12 cellular contexts compared by ENCODE assay signal in genomic region chr3:48468329-48468731, GRCh38. TPM values are rescaled to one million over a fixed set of nuclear protein-coding genes. Genes with fewer than 3 reads are reported as not detected.
DNase-seq lines count a peak whose midpoint lies in the region; ATAC-seq, FAIRE-seq and TF ChIP-seq lines count a peak whose summit lies in the region.
"Had no signal": no experiment of that assay in that cellular context is flagged by ENCODE, and none has a peak within 500 bp of the region (broad histone marks: within the 10 kb centered on the region; RNA-seq: fewer than 3 reads in every experiment).

No MANE protein-coding gene starts in this region.

- H3K27ac ChIP-seq in DND-41 (ENCODE audit: low read length), result no peak overlapping the region
- peak overlapping the region; percentile 15 for H3K27ac ChIP-seq in OCI-LY7 (ENCODE audit: low read depth, low read length, poor library complexity, severe bottlenecking)
- H3K27ac ChIP-seq in endothelial cell of umbilical vein (ENCODE audit: insufficient read depth, low read depth, low read length), result no peak overlapping the region
- peak overlapping the region; percentile 100 for H3K27ac ChIP-seq in skeletal muscle tissue (ENCODE audit: low read depth, low read length)
- no peak overlapping the region for H3K27ac ChIP-seq in neuronal stem cell (replicated peaks; ENCODE audit: low read length)
- H3K27ac ChIP-seq: KMS-11 had no signal

- H3K27me3 ChIP-seq in DND-41 (ENCODE audit: insufficient read depth, low read length, poor library complexity) (no peaks in the 10 kb centered on the region), endothelial cell of umbilical vein (ENCODE audit: control insufficient read depth in 2 of 2, insufficient read depth in 2 of 2, low read length in 2 of 2) (no peaks in the 10 kb centered on the region), skeletal muscle tissue (ENCODE audit: control insufficient read depth in 3 of 3, insufficient read depth in 3 of 3, low read length in 3 of 3) (no peaks in the 10 kb centered on the region), neuronal stem cell (ENCODE audit: control insufficient read depth in 3 of 3, insufficient read depth in 3 of 3, low read depth in 1 of 3, low read length in 3 of 3) (no peaks in the 10 kb centered on the region)

- TF ChIP-seq POLR2A in endothelial cell of umbilical vein (IDR thresholded peaks at IDR 0.05; ENCODE audit: low read depth, low read length), result peak; percentile 36

- peaks cover 49% of the 10 kb centered on the region for H3K36me3 ChIP-seq in DND-41 (ENCODE audit: insufficient read depth, low read length)
- peaks cover 33% of the 10 kb centered on the region for H3K36me3 ChIP-seq in OCI-LY7 (ENCODE audit: insufficient read depth, low read length)
- H3K36me3 ChIP-seq in endothelial cell of umbilical vein (ENCODE audit: control insufficient read depth in 2 of 2, extremely low read depth in 1 of 2, insufficient read depth in 2 of 2, low read length in 2 of 2), result peaks cover 0 to 34% of the 10 kb centered on the region in 2 experiments
- peaks cover 19 to 29% (median 23%) of the 10 kb centered on the region in 3 donors for H3K36me3 ChIP-seq in skeletal muscle tissue (ENCODE audit: control insufficient read depth in 3 of 3, insufficient read depth in 3 of 3, low read length in 3 of 3)
- H3K36me3 ChIP-seq in neuronal stem cell (replicated peaks in 1 of 2; ENCODE audit: control insufficient read depth in 2 of 2, insufficient read depth in 2 of 2, low read length in 2 of 2), result peaks cover 31 to 44% of the 10 kb centered on the region in 2 donors

- H3K79me2 ChIP-seq in DND-41 (ENCODE audit: insufficient read depth, low read length), result peaks cover 69% of the 10 kb centered on the region
- peaks cover 51% of the 10 kb centered on the region for H3K79me2 ChIP-seq in OCI-LY7 (ENCODE audit: insufficient read depth, low read depth, low read length)
- peaks cover 59% of the 10 kb centered on the region for H3K79me2 ChIP-seq in endothelial cell of umbilical vein (ENCODE audit: control insufficient read depth, insufficient read depth, low read length)

- H3K4me3 ChIP-seq in DND-41 (ENCODE audit: low read depth in 1 of 2, low read length in 2 of 2) (no peak overlapping the region), OCI-LY7 (ENCODE audit: low read depth, low read length, poor library complexity, severe bottlenecking) (no peak overlapping the region), endothelial cell of umbilical vein (replicated peaks in 1 of 3; ENCODE audit: insufficient read depth in 1 of 3, low read depth in 1 of 3, low read length in 3 of 3) (no peak overlapping the region), skeletal muscle tissue (ENCODE audit: low read length in 3 of 3) (no peak overlapping the region), neuronal stem cell (ENCODE audit: low read length in 2 of 2) (no peak overlapping the region)
- H3K4me3 ChIP-seq: HAP-1 had no signal

- H4K20me1 ChIP-seq in DND-41 (ENCODE audit: insufficient read depth, low read length), result peaks cover 24% of the 10 kb centered on the region; the same call in 1 of the 2 replicates
- no peaks in the 10 kb centered on the region; the same call in 1 of the 2 replicates for H4K20me1 ChIP-seq in OCI-LY7 (ENCODE audit: insufficient read depth, low read length)
- H4K20me1 ChIP-seq in endothelial cell of umbilical vein (replicated peaks; ENCODE audit: control insufficient read depth, extremely low read depth, insufficient read depth, low read length), result no peaks in the 10 kb centered on the region

- CTCF ChIA-PET in OCI-LY7 (lab: Charles Lee; ENCODE audit: unreplicated experiment), result no interaction called here
- CTCF ChIA-PET in endothelial cell of umbilical vein (lab: Charles Lee), result interaction anchor here (1.2 to 6.2 kb wide), 2 partner anchors 32 to 81 kb away, joined by 3 to 63 read pairs; no protein-coding TSS in a partner anchor

- DNase-seq in DND-41, result no peak
- no peak for DNase-seq in OCI-LY7 (ENCODE audit: low spot score)
- no peak for DNase-seq in endothelial cell of umbilical vein (ENCODE audit: low read depth, low spot score)
- no peak for DNase-seq in frontal cortex (ENCODE audit: low spot score in 2 of 2)
- no peak for DNase-seq in neuronal stem cell (ENCODE audit: low spot score)
- DNase-seq: SHP77; stimulated activated CD4-positive, alpha-beta T cell treated with anti-CD3 and anti-CD28 coated beads, Interleukin-4, amount 100 ng/mL, for 24 hours had no signal

- H2BK120ac ChIP-seq in neuronal stem cell (ENCODE audit: low read depth, low read length), result no peak overlapping the region

- H3K4ac ChIP-seq in neuronal stem cell (ENCODE audit: low read length), result no peak overlapping the region

- peaks cover 74% of the 10 kb centered on the region for H3K4me1 ChIP-seq in DND-41 (ENCODE audit: insufficient read depth, low read length)
- peaks cover 67% of the 10 kb centered on the region for H3K4me1 ChIP-seq in OCI-LY7 (ENCODE audit: insufficient read depth, low read length, poor library complexity, severe bottlenecking)
- H3K4me1 ChIP-seq in endothelial cell of umbilical vein (ENCODE audit: control insufficient read depth, extremely low read depth, insufficient read depth, low read length), result peaks cover 31% of the 10 kb centered on the region
- H3K4me1 ChIP-seq in skeletal muscle tissue (ENCODE audit: control insufficient read depth in 3 of 3, insufficient read depth in 3 of 3, low read length in 3 of 3), result peaks cover 54 to 70% (median 67%) of the 10 kb centered on the region in 3 donors
- peaks cover 22 to 24% of the 10 kb centered on the region in 2 donors for H3K4me1 ChIP-seq in neuronal stem cell (ENCODE audit: control insufficient read depth in 2 of 2, insufficient read depth in 1 of 2, low read depth in 1 of 2, low read length in 2 of 2)

- dilution Hi-C loops in endothelial cell of umbilical vein (cut with MboI; ENCODE audit: extremely low pct_ligation_motif_present, low sequenced_read_pairs), result no loop called here

- FAIRE-seq in endothelial cell of umbilical vein (lab: Jason Lieb, UNC) (no peak), frontal cortex (lab: Jason Lieb, UNC) (no peak)

- no peak overlapping the region for H3K14ac ChIP-seq in neuronal stem cell (ENCODE audit: low read length)

- H3K4me2 ChIP-seq in DND-41 (ENCODE audit: insufficient read depth, low read length) (peak overlapping the region; percentile 84; the same call in 1 of the 2 replicates), OCI-LY7 (ENCODE audit: low read length) (peak overlapping the region; percentile 86), endothelial cell of umbilical vein (ENCODE audit: insufficient read depth, low read length) (no peak overlapping the region), neuronal stem cell (ENCODE audit: insufficient read depth, low read length, poor library complexity, severe bottlenecking) (no peak overlapping the region)

- ATAC-seq in DND-41 (ENCODE audit: insufficient read depth, low read depth) (no peak), HG03460 (IDR thresholded peaks at IDR 0.05; ENCODE audit: unreplicated experiment) (no peak), HG03442 (IDR thresholded peaks at IDR 0.05; ENCODE audit: unreplicated experiment) (no peak)

- no peak overlapping the region for H2BK5ac ChIP-seq in neuronal stem cell (ENCODE audit: low read length)

- no peaks in the 10 kb centered on the region for H3K9me2 ChIP-seq in OCI-LY7 (ENCODE audit: insufficient read depth, low read length)

- H2AK5ac ChIP-seq in neuronal stem cell (ENCODE audit: low read depth, low read length), result no peak overlapping the region

- H3K23ac ChIP-seq in neuronal stem cell (ENCODE audit: low read depth, low read length, poor library complexity), result no peak overlapping the region

- H3K9me1 ChIP-seq in endothelial cell of umbilical vein (replicated peaks; ENCODE audit: control insufficient read depth, extremely low read depth, insufficient read depth, low read length), result no peaks in the 10 kb centered on the region

- H3K9ac ChIP-seq in DND-41 (ENCODE audit: low read depth, low read length) (no peak overlapping the region), endothelial cell of umbilical vein (replicated peaks; ENCODE audit: extremely low read depth, insufficient read depth, low read length) (no peak overlapping the region), skeletal muscle tissue (ENCODE audit: low read depth in 1 of 3, low read length in 3 of 3) (peak overlapping the region; percentile 16 to 91 (median 57)), neuronal stem cell (ENCODE audit: low read depth, low read length, poor library complexity) (no peak overlapping the region)
- H3K9ac ChIP-seq: KMS-11 had no signal

- no CpG with 5 or more reads among the region's 8 CpGs for WGBS in neuronal stem cell (ENCODE audit: extremely low coverage in 2 of 2, insufficient read length in 2 of 2, insufficient replicate concordance in 1 of 2), 2 donors

- intact Hi-C loops in OCI-LY7 (cut with micrococcal nuclease; ENCODE audit: unreplicated experiment), result no loop called here
- intact Hi-C loops in endothelial cell of umbilical vein (cut with micrococcal nuclease), result no loop called here

- H2AFZ ChIP-seq in DND-41 (ENCODE audit: low read depth, low read length), result no peak overlapping the region
- H2AFZ ChIP-seq in OCI-LY7 (ENCODE audit: low read length), result no peak overlapping the region
- H2AFZ ChIP-seq in endothelial cell of umbilical vein (ENCODE audit: low read depth, low read length), result no peak overlapping the region
- no peak overlapping the region for H2AFZ ChIP-seq in neuronal stem cell (ENCODE audit: low read length)

- H2BK15ac ChIP-seq in neuronal stem cell (ENCODE audit: low read length), result no peak overlapping the region

- H2BK12ac ChIP-seq in neuronal stem cell (ENCODE audit: low read length), result no peak overlapping the region

- no peak for TF ChIP-seq CTCF in DND-41 (IDR thresholded peaks at IDR 0.05; ENCODE audit: borderline replicate concordance, extremely low read depth, low read length, poor library complexity, severe bottlenecking)
- TF ChIP-seq CTCF in OCI-LY7 (conservative IDR thresholded peaks at IDR 0.05; ENCODE audit: low read length), result no peak
- TF ChIP-seq CTCF in endothelial cell of umbilical vein (IDR thresholded peaks at IDR 0.05; ENCODE audit: extremely low read depth in 1 of 2, insufficient read depth in 1 of 2, low read depth in 1 of 2, low read length in 2 of 2), result no peak

- H3K9me3 ChIP-seq in DND-41 (ENCODE audit: insufficient read depth, low read length, severe bottlenecking) (no peaks in the 10 kb centered on the region), OCI-LY7 (ENCODE audit: low read length) (no peaks in the 10 kb centered on the region), endothelial cell of umbilical vein (replicated peaks; ENCODE audit: control insufficient read depth, insufficient read depth, low read length) (no peaks in the 10 kb centered on the region), skeletal muscle tissue (ENCODE audit: control insufficient read depth in 3 of 3, low read length in 3 of 3) (no peaks in the 10 kb centered on the region), neuronal stem cell (replicated peaks in 1 of 2; ENCODE audit: control insufficient read depth in 2 of 2, insufficient read depth in 1 of 2, low read depth in 1 of 2, low read length in 2 of 2) (no peaks in the 10 kb centered on the region)
- H3K9me3 ChIP-seq: HAP-1 had no signal

- POLR2A ChIA-PET in OCI-LY7 (lab: Charles Lee), result no interaction called here
- POLR2A ChIA-PET in endothelial cell of umbilical vein (lab: Charles Lee), result no interaction called here

- BruUV-seq in OCI-LY7 (replicated peaks; lab: Mats Ljungman, UMichigan), result no TSS peak
- no TSS peak for BruUV-seq in endothelial cell of umbilical vein (replicated peaks; lab: Mats Ljungman, UMichigan)

- H3K18ac ChIP-seq in neuronal stem cell (ENCODE audit: low read length), result no peak overlapping the region

- no peak overlapping the region for H4K91ac ChIP-seq in neuronal stem cell (ENCODE audit: low read depth, low read length, poor library complexity)

- no peak overlapping the region for H4K8ac ChIP-seq in neuronal stem cell (ENCODE audit: low read depth, low read length)

- H3K79me1 ChIP-seq in neuronal stem cell (ENCODE audit: low read depth, low read length), result peaks cover 12% of the 10 kb centered on the region

RNA-seq across cellular contexts. Expression of gene ATRIP, which starts 21.8 kb away (rescaled TPM):
- total RNA-seq in OCI-LY7 (2014; rRNA removed; shearing (Covaris generic)), result 16.3 and 16.8 TPM in 2 replicates
- total RNA-seq in OCI-LY7 (2022) (20.3 and 24.5 TPM in 2 replicates), endothelial cell of umbilical vein (12.6 and 14.7 TPM in 2 replicates), skeletal muscle tissue (4.7 TPM), frontal cortex (7.3 TPM)
- polyA plus RNA-seq in endothelial cell of umbilical vein, result 10.6 and 13.0 TPM in 2 replicates
- polyA plus RNA-seq in endothelial cell of umbilical vein (2011; cell fraction: cytosol; rRNA removed), result 10.1 and 10.5 TPM in 2 replicates
- 20.9 and 22.8 TPM in 2 replicates for polyA plus RNA-seq in endothelial cell of umbilical vein (2011; cell fraction: nucleus; rRNA removed)
- polyA plus RNA-seq in endothelial cell of umbilical vein (2012), result 8.6 and 8.9 TPM in 2 replicates
- 11.8 and 11.9 TPM in 2 replicates for polyA minus RNA-seq in endothelial cell of umbilical vein
- polyA minus RNA-seq in endothelial cell of umbilical vein (2011; cell fraction: cytosol; rRNA and poly(A)+ RNA removed), result 15.4 TPM
- polyA minus RNA-seq in endothelial cell of umbilical vein (2011; cell fraction: nucleus; rRNA and poly(A)+ RNA removed), result 7.6 and 11.9 TPM in 2 replicates
- polyA plus RNA-seq in neuronal stem cell (2013, experiment 1 of 2), result 12.1 TPM
- polyA plus RNA-seq in neuronal stem cell (2013, experiment 2 of 2), result 12.0 TPM

RNA-seq across cellular contexts. Expression of gene TMA7, which starts 28.3 kb away (rescaled TPM):
- total RNA-seq in OCI-LY7 (2014; rRNA removed; shearing (Covaris generic)), result 313 and 486 TPM in 2 replicates
- 226 and 250 TPM in 2 replicates for total RNA-seq in OCI-LY7 (2022)
- total RNA-seq in endothelial cell of umbilical vein, result 306 and 332 TPM in 2 replicates
- polyA plus RNA-seq in endothelial cell of umbilical vein, result 73.0 and 137 TPM in 2 replicates
- polyA plus RNA-seq in endothelial cell of umbilical vein (2011; cell fraction: cytosol; rRNA removed), result 341 and 475 TPM in 2 replicates
- polyA plus RNA-seq in endothelial cell of umbilical vein (2011; cell fraction: nucleus; rRNA removed), result 95.0 and 136 TPM in 2 replicates
- polyA plus RNA-seq in endothelial cell of umbilical vein (2012), result 427 and 444 TPM in 2 replicates
- 14.0 and 15.7 TPM in 2 replicates for polyA minus RNA-seq in endothelial cell of umbilical vein
- polyA minus RNA-seq in endothelial cell of umbilical vein (2011; cell fraction: cytosol; rRNA and poly(A)+ RNA removed), result 37.3 TPM
- polyA minus RNA-seq in endothelial cell of umbilical vein (2011; cell fraction: nucleus; rRNA and poly(A)+ RNA removed), result 14.8 and 17.1 TPM in 2 replicates
- total RNA-seq in skeletal muscle tissue, result 157 TPM
- total RNA-seq in frontal cortex, result 99.9 TPM
- 841 TPM for polyA plus RNA-seq in neuronal stem cell (2013, experiment 1 of 2)
- 834 TPM for polyA plus RNA-seq in neuronal stem cell (2013, experiment 2 of 2)

RNA-seq across cellular contexts. Expression of gene CCDC51, which starts 28.4 kb away (rescaled TPM):
- total RNA-seq in OCI-LY7 (2014; rRNA removed; shearing (Covaris generic)), result 22.0 and 23.0 TPM in 2 replicates
- 21.2 and 24.9 TPM in 2 replicates for total RNA-seq in OCI-LY7 (2022)
- 9.8 and 11.2 TPM in 2 replicates for total RNA-seq in endothelial cell of umbilical vein
- polyA plus RNA-seq in endothelial cell of umbilical vein, result 10.1 and 11.3 TPM in 2 replicates
- polyA plus RNA-seq in endothelial cell of umbilical vein (2011; cell fraction: cytosol; rRNA removed), result 12.5 TPM in 2 replicates
- 5.2 and 5.5 TPM in 2 replicates for polyA plus RNA-seq in endothelial cell of umbilical vein (2011; cell fraction: nucleus; rRNA removed)
- 8.8 and 11.8 TPM in 2 replicates for polyA plus RNA-seq in endothelial cell of umbilical vein (2012)
- 6.5 and 7.6 TPM in 2 replicates for polyA minus RNA-seq in endothelial cell of umbilical vein
- polyA minus RNA-seq in endothelial cell of umbilical vein (2011; cell fraction: cytosol; rRNA and poly(A)+ RNA removed), result 8.0 TPM
- polyA minus RNA-seq in endothelial cell of umbilical vein (2011; cell fraction: nucleus; rRNA and poly(A)+ RNA removed), result 0.48 and 1.7 TPM in 2 replicates
- total RNA-seq in skeletal muscle tissue, result 9.9 TPM
- total RNA-seq in frontal cortex, result 12.6 TPM
- 11.8 TPM for polyA plus RNA-seq in neuronal stem cell (2013, experiment 1 of 2)
- polyA plus RNA-seq in neuronal stem cell (2013, experiment 2 of 2), result 12.2 TPM

RNA-seq across cellular contexts. Expression of gene SHISA5, which starts 35.6 kb away (rescaled TPM):
- 80.5 and 102 TPM in 2 replicates for total RNA-seq in OCI-LY7 (2014; rRNA removed; shearing (Covaris generic))
- total RNA-seq in OCI-LY7 (2022), result 97.1 and 97.3 TPM in 2 replicates
- 205 and 213 TPM in 2 replicates for total RNA-seq in endothelial cell of umbilical vein
- 320 and 401 TPM in 2 replicates for polyA plus RNA-seq in endothelial cell of umbilical vein
- 210 and 226 TPM in 2 replicates for polyA plus RNA-seq in endothelial cell of umbilical vein (2011; cell fraction: cytosol; rRNA removed)
- polyA plus RNA-seq in endothelial cell of umbilical vein (2011; cell fraction: nucleus; rRNA removed), result 87.1 and 91.4 TPM in 2 replicates
- 173 and 191 TPM in 2 replicates for polyA plus RNA-seq in endothelial cell of umbilical vein (2012)
- polyA minus RNA-seq in endothelial cell of umbilical vein, result 158 and 169 TPM in 2 replicates
- polyA minus RNA-seq in endothelial cell of umbilical vein (2011; cell fraction: cytosol; rRNA and poly(A)+ RNA removed), result 92.3 TPM
- 29.9 and 37.6 TPM in 2 replicates for polyA minus RNA-seq in endothelial cell of umbilical vein (2011; cell fraction: nucleus; rRNA and poly(A)+ RNA removed)
- 32.4 TPM for total RNA-seq in skeletal muscle tissue
- 81.1 TPM for total RNA-seq in frontal cortex
- polyA plus RNA-seq in neuronal stem cell (2013, experiment 1 of 2), result 179 TPM
- polyA plus RNA-seq in neuronal stem cell (2013, experiment 2 of 2), result 192 TPM

RNA-seq across cellular contexts. Expression of gene PLXNB1, which starts 38.4 kb away (rescaled TPM):
- 4.4 and 14.9 TPM in 2 replicates for total RNA-seq in OCI-LY7 (2014; rRNA removed; shearing (Covaris generic))
- total RNA-seq in OCI-LY7 (2022) (6.4 and 7.7 TPM in 2 replicates), endothelial cell of umbilical vein (43.0 and 43.1 TPM in 2 replicates), skeletal muscle tissue (11.5 TPM), frontal cortex (32.2 TPM)
- polyA plus RNA-seq in endothelial cell of umbilical vein, result 45.2 and 47.5 TPM in 2 replicates
- polyA plus RNA-seq in endothelial cell of umbilical vein (2011; cell fraction: cytosol; rRNA removed), result 18.3 and 23.0 TPM in 2 replicates
- 262 and 302 TPM in 2 replicates for polyA plus RNA-seq in endothelial cell of umbilical vein (2011; cell fraction: nucleus; rRNA removed)
- polyA plus RNA-seq in endothelial cell of umbilical vein (2012), result 25.8 and 32.9 TPM in 2 replicates
- polyA minus RNA-seq in endothelial cell of umbilical vein, result 52.5 and 60.1 TPM in 2 replicates
- 27.2 TPM for polyA minus RNA-seq in endothelial cell of umbilical vein (2011; cell fraction: cytosol; rRNA and poly(A)+ RNA removed)
- polyA minus RNA-seq in endothelial cell of umbilical vein (2011; cell fraction: nucleus; rRNA and poly(A)+ RNA removed), result 66.9 and 99.7 TPM in 2 replicates
- 99.5 TPM for polyA plus RNA-seq in neuronal stem cell (2013, experiment 1 of 2)
- polyA plus RNA-seq in neuronal stem cell (2013, experiment 2 of 2), result 94.2 TPM

Comparison
In these comparisons a context has a peak if more than half of its experiments do, and no peak if none do; other contexts are left out.
1. H3K27ac ChIP-seq: peak in OCI-LY7 (single experiment) and skeletal muscle tissue (single experiment); none in DND-41 (single experiment), endothelial cell of umbilical vein (single experiment) and neuronal stem cell (single experiment).
2. H3K4me2 ChIP-seq: peak in DND-41 (single experiment) and OCI-LY7 (single experiment); none in endothelial cell of umbilical vein (single experiment) and neuronal stem cell (single experiment).
3. H3K9ac ChIP-seq: peak in skeletal muscle tissue (3 of 3); none in DND-41 (single experiment), endothelial cell of umbilical vein (single experiment) and neuronal stem cell (single experiment).